Comparison of ENCODE assay signal across 1 cellular context in the genomic region with DNA sequence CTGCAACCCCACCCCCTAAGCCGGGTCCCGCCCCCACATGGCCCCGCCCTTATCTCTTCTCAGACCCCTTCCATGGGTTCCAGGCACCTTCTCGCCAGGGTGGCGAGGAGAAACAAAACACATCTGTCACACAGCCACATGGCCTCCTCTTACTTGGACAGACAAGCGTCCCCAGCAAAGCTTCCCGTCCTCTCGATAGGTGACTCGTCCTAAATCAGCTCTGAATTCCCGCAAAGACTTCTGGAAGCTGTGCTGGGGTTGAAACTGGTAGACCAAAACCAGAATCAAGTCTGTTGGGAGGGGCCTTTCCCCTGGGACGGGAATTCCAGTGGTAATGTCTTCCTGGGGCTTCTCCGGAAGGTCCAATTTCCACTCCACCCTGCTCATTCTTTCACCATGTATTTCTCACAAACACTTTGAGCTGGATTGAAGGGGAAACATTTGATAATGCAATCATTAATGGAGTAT.
A peak's percentile ranks its signal among the peaks of the same experiment; 100 is the strongest.
TF ChIP-seq lines count a peak whose summit lies in the region.

No MANE protein-coding gene starts in this region.

TF ChIP-seq in HEK293, 187 proteins besides CTCF, POLR2A, EP300 and RAD21 (continued from another document):
- TF ChIP-seq, protein P1, sequence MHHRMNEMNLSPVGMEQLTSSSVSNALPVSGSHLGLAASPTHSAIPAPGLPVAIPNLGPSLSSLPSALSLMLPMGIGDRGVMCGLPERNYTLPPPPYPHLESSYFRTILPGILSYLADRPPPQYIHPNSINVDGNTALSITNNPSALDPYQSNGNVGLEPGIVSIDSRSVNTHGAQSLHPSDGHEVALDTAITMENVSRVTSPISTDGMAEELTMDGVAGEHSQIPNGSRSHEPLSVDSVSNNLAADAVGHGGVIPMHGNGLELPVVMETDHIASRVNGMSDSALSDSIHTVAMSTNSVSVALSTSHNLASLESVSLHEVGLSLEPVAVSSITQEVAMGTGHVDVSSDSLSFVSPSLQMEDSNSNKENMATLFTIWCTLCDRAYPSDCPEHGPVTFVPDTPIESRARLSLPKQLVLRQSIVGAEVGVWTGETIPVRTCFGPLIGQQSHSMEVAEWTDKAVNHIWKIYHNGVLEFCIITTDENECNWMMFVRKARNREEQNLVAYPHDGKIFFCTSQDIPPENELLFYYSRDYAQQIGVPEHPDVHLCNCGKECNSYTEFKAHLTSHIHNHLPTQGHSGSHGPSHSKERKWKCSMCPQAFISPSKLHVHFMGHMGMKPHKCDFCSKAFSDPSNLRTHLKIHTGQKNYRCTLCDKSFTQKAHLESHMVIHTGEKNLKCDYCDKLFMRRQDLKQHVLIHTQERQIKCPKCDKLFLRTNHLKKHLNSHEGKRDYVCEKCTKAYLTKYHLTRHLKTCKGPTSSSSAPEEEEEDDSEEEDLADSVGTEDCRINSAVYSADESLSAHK (tag by site-specific recombination; IDR thresholded peaks at IDR 0.05): no peak
- TF ChIP-seq ZNF660 (tag by site-specific recombination; IDR thresholded peaks at IDR 0.05): no peak
- no peak for TF ChIP-seq SCRT1 (tag by site-specific recombination; IDR thresholded peaks at IDR 0.05; ENCODE audit: borderline replicate concordance)
- TF ChIP-seq ZNF558 (tag by site-specific recombination; IDR thresholded peaks at IDR 0.05): no peak
- TF ChIP-seq ZFP41 (tag by site-specific recombination; IDR thresholded peaks at IDR 0.05; ENCODE audit: borderline replicate concordance): no peak
- TF ChIP-seq ZNF555 (tag by site-specific recombination; conservative IDR thresholded peaks at IDR 0.05): no peak
- no peak for TF ChIP-seq ZNF37A (tag by site-specific recombination; IDR thresholded peaks at IDR 0.05)
- no peak for TF ChIP-seq ZNF211 (tag by site-specific recombination; IDR thresholded peaks at IDR 0.05; ENCODE audit: low read depth)
- no peak for TF ChIP-seq ZNF830 (tag by site-specific recombination; IDR thresholded peaks at IDR 0.05; ENCODE audit: low read depth)
- TF ChIP-seq, protein P2, sequence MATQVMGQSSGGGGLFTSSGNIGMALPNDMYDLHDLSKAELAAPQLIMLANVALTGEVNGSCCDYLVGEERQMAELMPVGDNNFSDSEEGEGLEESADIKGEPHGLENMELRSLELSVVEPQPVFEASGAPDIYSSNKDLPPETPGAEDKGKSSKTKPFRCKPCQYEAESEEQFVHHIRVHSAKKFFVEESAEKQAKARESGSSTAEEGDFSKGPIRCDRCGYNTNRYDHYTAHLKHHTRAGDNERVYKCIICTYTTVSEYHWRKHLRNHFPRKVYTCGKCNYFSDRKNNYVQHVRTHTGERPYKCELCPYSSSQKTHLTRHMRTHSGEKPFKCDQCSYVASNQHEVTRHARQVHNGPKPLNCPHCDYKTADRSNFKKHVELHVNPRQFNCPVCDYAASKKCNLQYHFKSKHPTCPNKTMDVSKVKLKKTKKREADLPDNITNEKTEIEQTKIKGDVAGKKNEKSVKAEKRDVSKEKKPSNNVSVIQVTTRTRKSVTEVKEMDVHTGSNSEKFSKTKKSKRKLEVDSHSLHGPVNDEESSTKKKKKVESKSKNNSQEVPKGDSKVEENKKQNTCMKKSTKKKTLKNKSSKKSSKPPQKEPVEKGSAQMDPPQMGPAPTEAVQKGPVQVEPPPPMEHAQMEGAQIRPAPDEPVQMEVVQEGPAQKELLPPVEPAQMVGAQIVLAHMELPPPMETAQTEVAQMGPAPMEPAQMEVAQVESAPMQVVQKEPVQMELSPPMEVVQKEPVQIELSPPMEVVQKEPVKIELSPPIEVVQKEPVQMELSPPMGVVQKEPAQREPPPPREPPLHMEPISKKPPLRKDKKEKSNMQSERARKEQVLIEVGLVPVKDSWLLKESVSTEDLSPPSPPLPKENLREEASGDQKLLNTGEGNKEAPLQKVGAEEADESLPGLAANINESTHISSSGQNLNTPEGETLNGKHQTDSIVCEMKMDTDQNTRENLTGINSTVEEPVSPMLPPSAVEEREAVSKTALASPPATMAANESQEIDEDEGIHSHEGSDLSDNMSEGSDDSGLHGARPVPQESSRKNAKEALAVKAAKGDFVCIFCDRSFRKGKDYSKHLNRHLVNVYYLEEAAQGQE (tag by site-specific recombination; IDR thresholded peaks at IDR 0.05): no peak
- no peak for TF ChIP-seq ZFP69B (tag by site-specific recombination; IDR thresholded peaks at IDR 0.05)
- TF ChIP-seq ZNF394 (tag by site-specific recombination; IDR thresholded peaks at IDR 0.05; ENCODE audit: borderline replicate concordance): peak; percentile 47; the same call in 1 of the 2 replicates
- TF ChIP-seq, protein P3, sequence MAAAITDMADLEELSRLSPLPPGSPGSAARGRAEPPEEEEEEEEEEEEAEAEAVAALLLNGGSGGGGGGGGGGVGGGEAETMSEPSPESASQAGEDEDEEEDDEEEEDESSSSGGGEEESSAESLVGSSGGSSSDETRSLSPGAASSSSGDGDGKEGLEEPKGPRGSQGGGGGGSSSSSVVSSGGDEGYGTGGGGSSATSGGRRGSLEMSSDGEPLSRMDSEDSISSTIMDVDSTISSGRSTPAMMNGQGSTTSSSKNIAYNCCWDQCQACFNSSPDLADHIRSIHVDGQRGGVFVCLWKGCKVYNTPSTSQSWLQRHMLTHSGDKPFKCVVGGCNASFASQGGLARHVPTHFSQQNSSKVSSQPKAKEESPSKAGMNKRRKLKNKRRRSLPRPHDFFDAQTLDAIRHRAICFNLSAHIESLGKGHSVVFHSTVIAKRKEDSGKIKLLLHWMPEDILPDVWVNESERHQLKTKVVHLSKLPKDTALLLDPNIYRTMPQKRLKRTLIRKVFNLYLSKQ (tag by site-specific recombination; IDR thresholded peaks at IDR 0.05; ENCODE audit: borderline replicate concordance): no peak
- peak; percentile 8; the same call in 1 of the 2 replicates for TF ChIP-seq KLF10 (tag by site-specific recombination; IDR thresholded peaks at IDR 0.05)
- no peak for TF ChIP-seq ZNF169 (tag by site-specific recombination; IDR thresholded peaks at IDR 0.05)
- TF ChIP-seq, protein P4, sequence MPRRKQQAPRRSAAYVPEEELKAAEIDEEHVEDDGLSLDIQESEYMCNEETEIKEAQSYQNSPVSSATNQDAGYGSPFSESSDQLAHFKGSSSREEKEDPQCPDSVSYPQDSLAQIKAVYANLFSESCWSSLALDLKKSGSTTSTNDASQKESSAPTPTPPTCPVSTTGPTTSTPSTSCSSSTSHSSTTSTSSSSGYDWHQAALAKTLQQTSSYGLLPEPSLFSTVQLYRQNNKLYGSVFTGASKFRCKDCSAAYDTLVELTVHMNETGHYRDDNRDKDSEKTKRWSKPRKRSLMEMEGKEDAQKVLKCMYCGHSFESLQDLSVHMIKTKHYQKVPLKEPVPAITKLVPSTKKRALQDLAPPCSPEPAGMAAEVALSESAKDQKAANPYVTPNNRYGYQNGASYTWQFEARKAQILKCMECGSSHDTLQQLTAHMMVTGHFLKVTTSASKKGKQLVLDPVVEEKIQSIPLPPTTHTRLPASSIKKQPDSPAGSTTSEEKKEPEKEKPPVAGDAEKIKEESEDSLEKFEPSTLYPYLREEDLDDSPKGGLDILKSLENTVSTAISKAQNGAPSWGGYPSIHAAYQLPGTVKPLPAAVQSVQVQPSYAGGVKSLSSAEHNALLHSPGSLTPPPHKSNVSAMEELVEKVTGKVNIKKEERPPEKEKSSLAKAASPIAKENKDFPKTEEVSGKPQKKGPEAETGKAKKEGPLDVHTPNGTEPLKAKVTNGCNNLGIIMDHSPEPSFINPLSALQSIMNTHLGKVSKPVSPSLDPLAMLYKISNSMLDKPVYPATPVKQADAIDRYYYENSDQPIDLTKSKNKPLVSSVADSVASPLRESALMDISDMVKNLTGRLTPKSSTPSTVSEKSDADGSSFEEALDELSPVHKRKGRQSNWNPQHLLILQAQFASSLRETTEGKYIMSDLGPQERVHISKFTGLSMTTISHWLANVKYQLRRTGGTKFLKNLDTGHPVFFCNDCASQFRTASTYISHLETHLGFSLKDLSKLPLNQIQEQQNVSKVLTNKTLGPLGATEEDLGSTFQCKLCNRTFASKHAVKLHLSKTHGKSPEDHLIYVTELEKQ (tag by site-specific recombination; IDR thresholded peaks at IDR 0.05; ENCODE audit: borderline replicate concordance): no peak
- no peak for TF ChIP-seq ZNF48 (tag by site-specific recombination; IDR thresholded peaks at IDR 0.05)
